In the genomic region with DNA sequence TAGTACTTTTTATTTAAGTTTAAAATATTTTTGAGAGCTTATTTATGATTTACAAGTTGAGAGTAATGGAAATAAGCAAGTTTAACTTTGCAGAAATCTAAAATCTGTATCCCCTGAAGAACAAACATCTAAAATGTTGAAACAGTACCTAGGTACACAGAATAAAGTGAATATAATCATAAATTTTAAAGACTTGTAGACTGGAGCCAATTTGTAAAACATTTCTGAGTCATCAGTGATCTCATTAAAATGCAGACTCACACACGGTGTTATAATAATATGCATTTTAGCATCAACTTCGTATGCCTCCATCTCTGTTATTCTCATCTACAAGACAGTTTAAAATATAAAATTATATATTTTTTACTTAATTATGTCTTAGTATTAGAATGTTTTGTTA, we compare ENCODE assay signal across 23 cellular contexts.
"Had no signal": no experiment of that assay in that cellular context is flagged by ENCODE, and none has a peak within 500 bp of the region (broad histone marks: within the 10 kb centered on the region; RNA-seq: fewer than 3 reads in every experiment).

No MANE protein-coding gene starts in this region.

- H3K9me3 ChIP-seq: esophagus muscularis mucosa, gastroesophageal sphincter, ovary had no signal

- H3K27me3 ChIP-seq: esophagus muscularis mucosa, gastroesophageal sphincter, neural progenitor cell, ovary had no signal

- ATAC-seq: gastroesophageal sphincter; left cardiac atrium; left ventricle myocardium superior; natural killer cell treated with Interleukin-12 subunit alpha and Interleukin-12 subunit beta and Interleukin-15 and Interleukin-18, amount 100 ng/mL, for 72 hours; right cardiac atrium had no signal

- H3K4me3 ChIP-seq: dorsolateral prefrontal cortex, esophagus muscularis mucosa, gastroesophageal sphincter, lung, neural progenitor cell, ovary, smooth muscle cell had no signal

- DNase-seq: cortex of kidney; dorsolateral prefrontal cortex; effector memory CD4-positive, alpha-beta T cell; foreskin fibroblast; immature natural killer cell; kidney; left cardiac atrium; left ventricle myocardium superior; mesenchymal stem cell; midbrain; nucleus accumbens; ovary; right cardiac atrium; stimulated activated CD4-positive, alpha-beta T cell treated with anti-CD3 and anti-CD28 coated beads, Interleukin-2, amount 100 ng/mL, for 48 hours; stimulated activated naive CD4-positive, alpha-beta T cell treated with Interleukin-2 at 50 U/mL for 16 hours; trophoblast cell had no signal

- H3K4me1 ChIP-seq: neural progenitor cell had no signal

- H3K36me3 ChIP-seq: esophagus muscularis mucosa, gastroesophageal sphincter, neural progenitor cell, ovary had no signal

- H3K27ac ChIP-seq: dorsolateral prefrontal cortex, epithelial cell of prostate, esophagus muscularis mucosa, gastroesophageal sphincter, neural progenitor cell, ovary had no signal
